ENCODE assay signal across 27 cellular contexts in genomic region chr1:55747285-55747890, GRCh38.
DNase-seq lines count a peak whose midpoint lies in the region; ATAC-seq and TF ChIP-seq lines count a peak whose summit lies in the region.
"Had no signal": no experiment of that assay in that cellular context is flagged by ENCODE, and none has a peak within 500 bp of the region (broad histone marks: within the 10 kb centered on the region; RNA-seq: fewer than 3 reads in every experiment).

No MANE protein-coding gene starts in this region.

- no peaks in the 10 kb centered on the region for H3K27me3 Mint-ChIP-seq in type B pancreatic cell
- H3K27me3 Mint-ChIP-seq: activated naive CD4-positive, alpha-beta T cell treated with anti-CD3 and anti-CD28 coated beads, Interleukin-2, amount 10 ng/mL, durations not matched to agents 7 days and 5 days had no signal

- H3K27ac ChIP-seq in left ventricle myocardium inferior (replicated peaks) = no peak overlapping the region
- H3K27ac ChIP-seq: adrenal gland, body of pancreas, foreskin keratinocyte, Peyer's patch, skin epidermis, upper lobe of left lung had no signal

- peak; percentile 68 for ATAC-seq in Right ventricle myocardium superior (ENCODE audit: poor library complexity)
- ATAC-seq in HG02623 (IDR thresholded peaks at IDR 0.05; ENCODE audit: unreplicated experiment) = no peak
- ATAC-seq: activated CD8-positive, alpha-beta T cell treated with anti-CD3 and anti-CD28 coated beads for 36 hours; activated T-helper 17 cell treated with anti-CD3 and anti-CD28 coated beads, Interleukin-2, amount 50 U/mL, for 72 hours; body of pancreas; foreskin keratinocyte; mucosa of descending colon; natural killer cell treated with Interleukin-12 subunit alpha and Interleukin-12 subunit beta and Interleukin-15 and Interleukin-18, amount 100 ng/mL, for 72 hours; stimulated activated naive B cell treated with anti-CD40 and anti-IgM and Interleukin-4, amounts not matched to agents 10 μg/mL and 1 μg/mL and 100 μg/mL, for 72 hours had no signal

- H3K4me3 ChIP-seq in choroid plexus epithelial cell (ENCODE audit: low read depth, low read length) (no peak overlapping the region), left ventricle myocardium inferior (no peak overlapping the region), lower leg skin (ENCODE audit: low read depth, poor library complexity, severe bottlenecking) (no peak overlapping the region)
- H3K4me3 ChIP-seq: adrenal gland, body of pancreas, mucosa of descending colon, Peyer's patch, skin epidermis, upper lobe of left lung had no signal

- no peaks in the 10 kb centered on the region for H3K36me3 ChIP-seq in left ventricle myocardium inferior
- H3K36me3 ChIP-seq: adrenal gland, Peyer's patch, upper lobe of left lung had no signal

- H3K36me3 Mint-ChIP-seq in type B pancreatic cell = no peaks in the 10 kb centered on the region
- H3K36me3 Mint-ChIP-seq: activated naive CD4-positive, alpha-beta T cell treated with anti-CD3 and anti-CD28 coated beads, Interleukin-2, amount 10 ng/mL, durations not matched to agents 7 days and 5 days; natural killer cell treated with Interleukin-12 subunit alpha and Interleukin-12 subunit beta and Interleukin-15 and Interleukin-18, amount 100 ng/mL, for 72 hours; stimulated activated naive B cell treated with anti-CD40 and anti-IgM and Interleukin-4, amounts not matched to agents 10 μg/mL and 1 μg/mL and 100 μg/mL, for 72 hours had no signal

- H3K4me1 ChIP-seq in left ventricle myocardium inferior = peaks cover 2% of the 10 kb centered on the region
- H3K4me1 ChIP-seq: adrenal gland, body of pancreas, foreskin keratinocyte, Peyer's patch, upper lobe of left lung had no signal

- H3K27ac Mint-ChIP-seq in type B pancreatic cell = no peak overlapping the region
- H3K27ac Mint-ChIP-seq: activated CD8-positive, alpha-beta T cell treated with anti-CD3 and anti-CD28 coated beads for 36 hours; activated naive CD4-positive, alpha-beta T cell treated with anti-CD3 and anti-CD28 coated beads, Interleukin-2, amount 10 ng/mL, durations not matched to agents 7 days and 5 days; activated T-helper 17 cell treated with anti-CD3 and anti-CD28 coated beads, Interleukin-2, amount 50 U/mL, for 72 hours; CD4-positive, alpha-beta T cell; natural killer cell treated with Interleukin-12 subunit alpha and Interleukin-12 subunit beta and Interleukin-15 and Interleukin-18, amount 100 ng/mL, for 72 hours; stimulated activated naive B cell treated with anti-CD40 and anti-IgM and Interleukin-4, amounts not matched to agents 10 μg/mL and 1 μg/mL and 100 μg/mL, for 72 hours; T-helper 2 cell treated with Interferon-gamma antibody and Interleukin-4, amounts not matched to agents 5 μg/mL and 100 μg/mL, for 36 hours had no signal

- peaks cover 24% of the 10 kb centered on the region for H3K9me3 Mint-ChIP-seq in type B pancreatic cell
- H3K9me3 Mint-ChIP-seq: activated CD8-positive, alpha-beta T cell treated with anti-CD3 and anti-CD28 coated beads for 36 hours; activated T-helper 17 cell treated with anti-CD3 and anti-CD28 coated beads, Interleukin-2, amount 50 U/mL, for 72 hours; natural killer cell treated with Interleukin-12 subunit alpha and Interleukin-12 subunit beta and Interleukin-15 and Interleukin-18, amount 100 ng/mL, for 72 hours; T-helper 2 cell treated with Interferon-gamma antibody and Interleukin-4, amounts not matched to agents 5 μg/mL and 100 μg/mL, for 36 hours had no signal

- H3K4me3 Mint-ChIP-seq in type B pancreatic cell = no peak overlapping the region
- H3K4me3 Mint-ChIP-seq: activated CD8-positive, alpha-beta T cell treated with anti-CD3 and anti-CD28 coated beads for 36 hours; activated naive CD4-positive, alpha-beta T cell treated with anti-CD3 and anti-CD28 coated beads, Interleukin-2, amount 10 ng/mL, durations not matched to agents 7 days and 5 days; activated T-helper 17 cell treated with anti-CD3 and anti-CD28 coated beads, Interleukin-2, amount 50 U/mL, for 72 hours; CD4-positive, alpha-beta T cell; natural killer cell treated with Interleukin-12 subunit alpha and Interleukin-12 subunit beta and Interleukin-15 and Interleukin-18, amount 100 ng/mL, for 72 hours; stimulated activated naive B cell treated with anti-CD40 and anti-IgM and Interleukin-4, amounts not matched to agents 10 μg/mL and 1 μg/mL and 100 μg/mL, for 72 hours; T-helper 2 cell treated with Interferon-gamma antibody and Interleukin-4, amounts not matched to agents 5 μg/mL and 100 μg/mL, for 36 hours had no signal

- intact Hi-C loops in Right ventricle myocardium superior (cut with DNase I) (no loop called here), cardiac septum (cut with DNase I) (no loop called here), left ventricle myocardium inferior (cut with micrococcal nuclease) (no loop called here), lower leg skin (cut with DNase I; ENCODE audit: low total_unique reads) (no loop called here)

- TF ChIP-seq CTCF in choroid plexus epithelial cell (conservative IDR thresholded peaks at IDR 0.05; ENCODE audit: low read depth, low read length) = no peak
- TF ChIP-seq CTCF in left ventricle myocardium inferior (IDR thresholded peaks at IDR 0.05; ENCODE audit: borderline replicate concordance) = no peak
- TF ChIP-seq CTCF in type B pancreatic cell (conservative IDR thresholded peaks at IDR 0.05) = no peak
- TF ChIP-seq CTCF in lower leg skin (IDR thresholded peaks at IDR 0.05) = no peak

- H3K27me3 ChIP-seq in left ventricle myocardium inferior (ENCODE audit: low read depth) = no peaks in the 10 kb centered on the region
- H3K27me3 ChIP-seq: adrenal gland, body of pancreas, Peyer's patch, upper lobe of left lung had no signal

- peaks cover 10% of the 10 kb centered on the region for H3K9me3 ChIP-seq in left ventricle myocardium inferior (replicated peaks)
- H3K9me3 ChIP-seq: adrenal gland, body of pancreas, mucosa of descending colon, Peyer's patch, upper lobe of left lung had no signal

- H3K4me1 Mint-ChIP-seq in type B pancreatic cell (ENCODE audit: unreplicated experiment) = peaks cover 23% of the 10 kb centered on the region
- H3K4me1 Mint-ChIP-seq: activated naive CD4-positive, alpha-beta T cell treated with anti-CD3 and anti-CD28 coated beads, Interleukin-2, amount 10 ng/mL, durations not matched to agents 7 days and 5 days; activated T-helper 17 cell treated with anti-CD3 and anti-CD28 coated beads, Interleukin-2, amount 50 U/mL, for 72 hours; stimulated activated naive B cell treated with anti-CD40 and anti-IgM and Interleukin-4, amounts not matched to agents 10 μg/mL and 1 μg/mL and 100 μg/mL, for 72 hours had no signal

- TF ChIP-seq POLR2A in lower leg skin (IDR thresholded peaks at IDR 0.05) = no peak

- peak; percentile 43 for DNase-seq in Right ventricle myocardium superior
- DNase-seq in cardiac septum (ENCODE audit: low spot score) = no peak
- peak; percentile 7 for DNase-seq in choroid plexus epithelial cell (ENCODE audit: low read depth)
- peak; percentile 14 for DNase-seq in left ventricle myocardium inferior
- DNase-seq in type B pancreatic cell (ENCODE audit: extremely low spot score, unreplicated experiment) = no peak
- no peak for DNase-seq in lower leg skin (ENCODE audit: low spot score in 2 of 2)
- DNase-seq in NK-92 (lab: John Stamatoyannopoulos, UW; ENCODE audit: unreplicated experiment) = no peak
- DNase-seq: activated CD8-positive, alpha-beta T cell treated with anti-CD3 and anti-CD28 coated beads for 36 hours; activated naive CD4-positive, alpha-beta T cell treated with anti-CD3 and anti-CD28 coated beads, Interleukin-2, amount 10 ng/mL, durations not matched to agents 7 days and 5 days; adrenal gland; body of pancreas; CD4-positive, alpha-beta T cell; effector CD4-positive, alpha-beta T cell; foreskin keratinocyte; kidney glomerular epithelial cell; mucosa of descending colon; NCI-H1092; NCI-H1694 treated with DMSO at 0.1 percent for 48 hours; NCI-H524; Peyer's patch; stimulated activated naive B cell treated with anti-CD40 and anti-IgM and Interleukin-4, amounts not matched to agents 10 μg/mL and 1 μg/mL and 100 μg/mL, for 72 hours; upper lobe of left lung had no signal

- 66 to 84% methylated on average over 5 of the region's 5 CpGs for WGBS in lower leg skin, 2 donors

Comparison
In these comparisons a context has a peak if more than half of its experiments do, and no peak if none do; other contexts are left out.
1. DNase-seq: peak in Right ventricle myocardium superior (single experiment), choroid plexus epithelial cell (single experiment) and left ventricle myocardium inferior (single experiment); none in cardiac septum (single experiment), type B pancreatic cell (single experiment), lower leg skin (0 of 2) and NK-92 (single experiment).